26 cellular contexts compared by ENCODE assay signal in the genomic region with DNA sequence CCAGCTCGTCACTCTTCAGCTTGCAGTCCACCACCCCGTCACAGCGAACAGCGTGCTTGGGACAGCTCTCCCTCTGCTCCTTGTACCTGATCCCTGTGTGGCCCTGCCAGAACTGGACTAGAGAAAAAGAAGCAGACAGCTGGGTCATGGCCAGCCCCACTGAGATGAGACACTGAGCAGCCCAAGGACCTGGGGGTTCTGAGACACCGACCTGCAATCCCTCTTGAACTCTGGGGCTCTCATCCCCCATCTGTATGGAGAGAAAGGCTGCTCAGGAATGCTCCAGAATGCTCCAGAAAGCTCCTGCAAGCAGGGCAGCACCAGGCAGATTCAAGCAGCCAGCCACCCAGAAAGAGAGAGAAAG. TPM values are rescaled to one million over a fixed set of nuclear protein-coding genes. Genes with fewer than 3 reads are reported as not detected.
"Had no signal": no experiment of that assay in that cellular context is flagged by ENCODE, and none has a peak within 500 bp of the region (broad histone marks: within the 10 kb centered on the region; RNA-seq: fewer than 3 reads in every experiment).

No MANE protein-coding gene starts in this region.

- H2AFZ ChIP-seq: hepatocyte had no signal

- H3K27me3 Mint-ChIP-seq: activated naive CD8-positive, alpha-beta T cell treated with anti-CD3 and anti-CD28 coated beads, Interleukin-2, amount 50 U/mL, for 24 hours; stimulated activated naive CD8-positive, alpha-beta T cell treated with anti-CD3 and anti-CD28 coated beads, Interleukin-15, Interleukin-2, amounts not matched to agents 100 ng/mL and 50 ng/mL, for 24 hours had no signal

- H3K4me3 ChIP-seq: ascending aorta, breast epithelium, hepatocyte, lung, right atrium auricular region, skin epidermis, tibial nerve, uterus had no signal

- H3K9me3 Mint-ChIP-seq: activated naive CD4-positive, alpha-beta T cell treated with anti-CD3 and anti-CD28 coated beads, Interleukin-2, amount 10 ng/mL, durations not matched to agents 7 days and 5 days; activated naive CD8-positive, alpha-beta T cell treated with anti-CD3 and anti-CD28 coated beads, Interleukin-2, amount 50 U/mL, for 24 hours; activated T-helper 2 cell treated with anti-CD3 and anti-CD28 coated beads, Interferon-gamma antibody, Interleukin-2, Interleukin-4, amounts not matched to agents 10 μg/mL and 5 μg/mL and 100 μg/mL, durations not matched to agents 14 hours and 24 hours and 36 hours; effector memory CD8-positive, alpha-beta T cell; nephron; stimulated activated naive CD8-positive, alpha-beta T cell treated with anti-CD3 and anti-CD28 coated beads, Interleukin-15, Interleukin-2, amounts not matched to agents 100 ng/mL and 50 ng/mL, for 24 hours had no signal

- ATAC-seq: activated naive CD8-positive, alpha-beta T cell treated with anti-CD3 and anti-CD28 coated beads, Interleukin-2, amount 50 U/mL, for 24 hours; effector memory CD8-positive, alpha-beta T cell; left colon had no signal

- H3K27ac Mint-ChIP-seq: activated naive CD4-positive, alpha-beta T cell treated with anti-CD3 and anti-CD28 coated beads, Interleukin-2, amount 10 ng/mL, durations not matched to agents 7 days and 5 days; activated naive CD8-positive, alpha-beta T cell treated with anti-CD3 and anti-CD28 coated beads, Interleukin-2, amount 50 U/mL, for 24 hours; activated T-helper 2 cell treated with anti-CD3 and anti-CD28 coated beads, Interferon-gamma antibody, Interleukin-2, Interleukin-4, amounts not matched to agents 10 μg/mL and 5 μg/mL and 100 μg/mL, durations not matched to agents 14 hours and 24 hours and 36 hours; effector memory CD8-positive, alpha-beta T cell; progenitor cell of endocrine pancreas; stimulated activated naive CD8-positive, alpha-beta T cell treated with anti-CD3 and anti-CD28 coated beads, Interleukin-15, Interleukin-2, amounts not matched to agents 100 ng/mL and 50 ng/mL, for 24 hours had no signal

- H3K36me3 ChIP-seq: ascending aorta, breast epithelium, right atrium auricular region, tibial nerve, uterus, WERI-Rb-1 had no signal

- H3K27me3 ChIP-seq: ascending aorta, breast epithelium, hepatocyte, right atrium auricular region, tibial nerve, uterus had no signal

- H3K4me1 ChIP-seq: ascending aorta, breast epithelium, right atrium auricular region, tibial nerve, uterus had no signal

- H3K36me3 Mint-ChIP-seq: activated naive CD4-positive, alpha-beta T cell treated with anti-CD3 and anti-CD28 coated beads, Interleukin-2, amount 10 ng/mL, durations not matched to agents 7 days and 5 days had no signal

- H3K9me3 ChIP-seq: ascending aorta, breast epithelium, right atrium auricular region, tibial nerve, uterus had no signal

- H3K4me3 Mint-ChIP-seq: activated naive CD4-positive, alpha-beta T cell treated with anti-CD3 and anti-CD28 coated beads, Interleukin-2, amount 10 ng/mL, durations not matched to agents 7 days and 5 days; activated naive CD8-positive, alpha-beta T cell treated with anti-CD3 and anti-CD28 coated beads, Interleukin-2, amount 50 U/mL, for 24 hours; effector memory CD8-positive, alpha-beta T cell; nephron; stimulated activated naive CD8-positive, alpha-beta T cell treated with anti-CD3 and anti-CD28 coated beads, Interleukin-15, Interleukin-2, amounts not matched to agents 100 ng/mL and 50 ng/mL, for 24 hours had no signal

- H3K4me2 ChIP-seq: hepatocyte had no signal

- H3K79me2 ChIP-seq: hepatocyte had no signal

- H3K27ac ChIP-seq: ascending aorta, breast epithelium, hepatocyte, right atrium auricular region, skin epidermis, tibial nerve, uterus had no signal

- DNase-seq: activated CD4-positive, alpha-beta T cell treated with anti-CD3 and anti-CD28 coated beads for 1 hour; activated naive CD4-positive, alpha-beta T cell treated with anti-CD3 and anti-CD28 coated beads, Interleukin-2, amount 10 ng/mL, durations not matched to agents 7 days and 5 days; activated naive CD8-positive, alpha-beta T cell treated with anti-CD3 and anti-CD28 coated beads, Interleukin-2, amount 50 U/mL, for 24 hours; dermis blood vessel endothelial cell; effector memory CD8-positive, alpha-beta T cell; foreskin fibroblast; left colon; midbrain; occipital lobe; stimulated activated CD4-positive, alpha-beta T cell treated with anti-CD3 and anti-CD28 coated beads, Interleukin-15, amount 100 ng/mL, for 24 hours; stimulated activated CD4-positive, alpha-beta T cell treated with anti-CD3 and anti-CD28 coated beads, Interleukin-2, amount 100 ng/mL, for 48 hours; SW 1271; WERI-Rb-1 had no signal

RNA-seq across cellular contexts. Expression of gene TMPRSS13, which starts 14.8 kb away (rescaled TPM):
- total RNA-seq: ascending aorta, dermis blood vessel endothelial cell, right atrium auricular region had no signal

RNA-seq across cellular contexts. Expression of gene FXYD6, which starts 37.9 kb away (rescaled TPM):
- total RNA-seq: T-helper 2 cell treated with Interferon-gamma antibody and Interleukin-4, amounts not matched to agents 100 ng/mL and 5 ng/mL, for 36 hours had no signal
